In the genomic region with DNA sequence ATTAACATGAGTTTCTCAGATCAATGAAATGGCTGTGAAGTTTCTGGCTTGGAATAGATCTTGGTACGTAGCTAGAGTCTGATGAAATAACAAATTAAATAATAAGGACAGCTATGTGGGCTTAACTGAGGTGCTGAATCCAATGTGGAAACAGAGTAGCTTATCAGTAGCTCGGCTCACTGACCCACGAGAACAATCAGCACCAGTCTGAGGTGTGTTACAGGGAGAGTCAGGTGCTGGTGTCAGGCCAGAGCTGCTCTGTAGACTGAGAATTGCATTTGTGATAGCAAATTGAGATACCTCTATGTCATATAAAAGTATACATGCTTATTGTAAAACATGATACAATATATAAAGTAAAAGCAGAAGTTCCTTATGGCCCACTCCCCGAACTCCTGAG, we compare ENCODE assay signal across 20 cellular contexts. TPM values are rescaled to one million over a fixed set of nuclear protein-coding genes. Genes with fewer than 3 reads are reported as not detected.
DNase-seq lines count a peak whose midpoint lies in the region; ATAC-seq, FAIRE-seq and TF ChIP-seq lines count a peak whose summit lies in the region.
"Had no signal": no experiment of that assay in that cellular context is flagged by ENCODE, and none has a peak within 500 bp of the region (broad histone marks: within the 10 kb centered on the region; RNA-seq: fewer than 3 reads in every experiment).

No MANE protein-coding gene starts in this region.

- no peak overlapping the region for H2AFZ ChIP-seq in PC-3 (ENCODE audit: low read length)

- DNase-seq in PC-3 (no peak), endodermal cell (no peak), mucosa of descending colon (no peak), upper lobe of left lung (no peak), caudate nucleus (lab: John Stamatoyannopoulos, UW) (no peak), HTR-8/SVneo (ENCODE audit: insufficient read length, low spot score) (no peak)
- no peak for DNase-seq in activated T-helper 1 cell treated with anti-CD3 and anti-CD28 coated beads, Interleukin-12 subunit alpha, Interleukin-12 subunit beta, Interleukin-2, Interleukin-4 antibody, amounts not matched to agents 30 ng/mL and 10 ng/mL and 1 ng/mL, durations not matched to agents 14 hours and 24 hours and 36 hours (ENCODE audit: low spot score)
- DNase-seq: C1 segment of cervical spinal cord, H7, IMR-90, Karpas-422, MG63, NCI-H1048, NCI-H1436 treated with DMSO at 0.1 percent for 48 hours, NCI-H2029, NCI-H2171, NCI-H526 had no signal

- TF ChIP-seq EP300 in upper lobe of left lung (IDR thresholded peaks at IDR 0.05) = no peak

- H3K4me3 ChIP-seq in PC-3 (ENCODE audit: low read length) (no peak overlapping the region), endodermal cell (ENCODE audit: low read length) (peak overlapping the region; percentile 42), mucosa of descending colon (no peak overlapping the region), upper lobe of left lung (no peak overlapping the region)
- H3K4me3 ChIP-seq: MG63, SJSA1 had no signal

- no TSS peak for BruUV-seq in PC-3 (replicated peaks; lab: Mats Ljungman, UMichigan)

- CTCF ChIA-PET in PC-3 (lab: Charles Lee) = no interaction called here

- no peaks in the 10 kb centered on the region for H3K9me2 ChIP-seq in PC-3 (replicated peaks; ENCODE audit: low read length)

- H3K4me1 ChIP-seq in PC-3 (ENCODE audit: insufficient read depth, low read length) (peaks cover 24% of the 10 kb centered on the region), endodermal cell (ENCODE audit: control insufficient read depth, insufficient read depth, low read length) (peaks cover 14% of the 10 kb centered on the region), mucosa of descending colon (ENCODE audit: low read depth) (peaks cover 14% of the 10 kb centered on the region), upper lobe of left lung (peaks cover 0 to 18% (median 10%) of the 10 kb centered on the region in 4 donors)

- H4K20me1 ChIP-seq in PC-3 (ENCODE audit: low read length) = no peaks in the 10 kb centered on the region

- peaks cover 4% of the 10 kb centered on the region for H3F3A ChIP-seq in PC-3 (ENCODE audit: low read length, unreplicated experiment)

- intact Hi-C loops in PC-3 (cut with micrococcal nuclease) (no loop called here), mucosa of descending colon (cut with DNase I, micrococcal nuclease) (no loop called here)
- intact Hi-C loops in activated T-helper 1 cell treated with anti-CD3 and anti-CD28 coated beads, Interleukin-12 subunit alpha, Interleukin-12 subunit beta, Interleukin-2, Interleukin-4 antibody, amounts not matched to agents 30 ng/mL and 10 ng/mL and 1 ng/mL, durations not matched to agents 14 hours and 24 hours and 36 hours (cut with micrococcal nuclease) = no loop called here

- no peaks in the 10 kb centered on the region for H3K36me3 Mint-ChIP-seq in endodermal cell (ENCODE audit: low read depth)
- no peaks in the 10 kb centered on the region for H3K36me3 Mint-ChIP-seq in activated T-helper 1 cell treated with anti-CD3 and anti-CD28 coated beads, Interleukin-12 subunit alpha, Interleukin-12 subunit beta, Interleukin-2, Interleukin-4 antibody, amounts not matched to agents 30 ng/mL and 10 ng/mL and 1 ng/mL, durations not matched to agents 14 hours and 24 hours and 36 hours (ENCODE audit: low read depth)

- no peaks in the 10 kb centered on the region for H3K79me2 ChIP-seq in PC-3 (ENCODE audit: low read length)

- peak overlapping the region; percentile 57 for H3K27ac ChIP-seq in PC-3 (ENCODE audit: low read length)
- H3K27ac ChIP-seq in endodermal cell (ENCODE audit: low read depth, low read length) = no peak overlapping the region
- peak overlapping the region in 3 of 4 donors; percentile 45 to 68 (median 62) for H3K27ac ChIP-seq in upper lobe of left lung
- no peak overlapping the region for H3K27ac ChIP-seq in caudate nucleus (ENCODE audit: low read depth, low read length)
- H3K27ac ChIP-seq: SJSA1 had no signal

- no peaks in the 10 kb centered on the region for H3K9me3 Mint-ChIP-seq in endodermal cell
- peaks cover 14% of the 10 kb centered on the region for H3K9me3 Mint-ChIP-seq in activated T-helper 1 cell treated with anti-CD3 and anti-CD28 coated beads, Interleukin-12 subunit alpha, Interleukin-12 subunit beta, Interleukin-2, Interleukin-4 antibody, amounts not matched to agents 30 ng/mL and 10 ng/mL and 1 ng/mL, durations not matched to agents 14 hours and 24 hours and 36 hours

- H3K27me3 Mint-ChIP-seq in endodermal cell (ENCODE audit: insufficient read depth) = no peaks in the 10 kb centered on the region
- no peaks in the 10 kb centered on the region for H3K27me3 Mint-ChIP-seq in activated T-helper 1 cell treated with anti-CD3 and anti-CD28 coated beads, Interleukin-12 subunit alpha, Interleukin-12 subunit beta, Interleukin-2, Interleukin-4 antibody, amounts not matched to agents 30 ng/mL and 10 ng/mL and 1 ng/mL, durations not matched to agents 14 hours and 24 hours and 36 hours (ENCODE audit: insufficient read depth)

- no peak overlapping the region for H3K27ac Mint-ChIP-seq in endodermal cell
- no peak overlapping the region for H3K27ac Mint-ChIP-seq in activated T-helper 1 cell treated with anti-CD3 and anti-CD28 coated beads, Interleukin-12 subunit alpha, Interleukin-12 subunit beta, Interleukin-2, Interleukin-4 antibody, amounts not matched to agents 30 ng/mL and 10 ng/mL and 1 ng/mL, durations not matched to agents 14 hours and 24 hours and 36 hours

- H3K4me1 Mint-ChIP-seq in endodermal cell = peaks cover 24% of the 10 kb centered on the region
- no peaks in the 10 kb centered on the region for H3K4me1 Mint-ChIP-seq in activated T-helper 1 cell treated with anti-CD3 and anti-CD28 coated beads, Interleukin-12 subunit alpha, Interleukin-12 subunit beta, Interleukin-2, Interleukin-4 antibody, amounts not matched to agents 30 ng/mL and 10 ng/mL and 1 ng/mL, durations not matched to agents 14 hours and 24 hours and 36 hours (ENCODE audit: low read depth)

- no peaks in the 10 kb centered on the region for H3K9me3 ChIP-seq in PC-3 (ENCODE audit: low read length)
- no peaks in the 10 kb centered on the region for H3K9me3 ChIP-seq in endodermal cell (ENCODE audit: control insufficient read depth, low read length)
- no peaks in the 10 kb centered on the region for H3K9me3 ChIP-seq in mucosa of descending colon
- H3K9me3 ChIP-seq in upper lobe of left lung = peaks cover 0 to under 1% (median 0%) of the 10 kb centered on the region in 4 donors
- H3K9me3 ChIP-seq: MG63, SJSA1 had no signal

- H3K9ac ChIP-seq in PC-3 (ENCODE audit: low read length) = no peak overlapping the region
- H3K9ac ChIP-seq in endodermal cell (ENCODE audit: extremely low read depth, low read length, poor library complexity, severe bottlenecking) = no peak overlapping the region

- TF ChIP-seq POLR2A in upper lobe of left lung (IDR thresholded peaks at IDR 0.05) = no peak

- POLR2A ChIA-PET in PC-3 (lab: Charles Lee; ENCODE audit: unreplicated experiment) = no interaction called here

- H3K4me3 Mint-ChIP-seq in endodermal cell = no peak overlapping the region
- no peak overlapping the region for H3K4me3 Mint-ChIP-seq in activated T-helper 1 cell treated with anti-CD3 and anti-CD28 coated beads, Interleukin-12 subunit alpha, Interleukin-12 subunit beta, Interleukin-2, Interleukin-4 antibody, amounts not matched to agents 30 ng/mL and 10 ng/mL and 1 ng/mL, durations not matched to agents 14 hours and 24 hours and 36 hours

- no peak for ATAC-seq in PC-3
- ATAC-seq in mucosa of descending colon = peak; percentile 17
- no peak for ATAC-seq in upper lobe of left lung (ENCODE audit: low FRiP score in 2 of 2)
- ATAC-seq: Panc1 had no signal

- whole genome bisulfite sequencing in endodermal cell (ENCODE audit: insufficient coverage in 1 of 2, insufficient read length in 1 of 2), 2 experiments = 64 to 79% methylated on average over 3 to 4 of the region's 4 CpGs
- 58 to 73% methylated on average over 4 of the region's 4 CpGs for WGBS in upper lobe of left lung, 2 donors

- no peak for FAIRE-seq in HTR-8/SVneo (lab: Jason Lieb, UNC)
- FAIRE-seq: G401.6 had no signal

- TF ChIP-seq CTCF in PC-3 (conservative IDR thresholded peaks at IDR 0.05; ENCODE audit: low read depth, low read length) (no peak), endodermal cell (conservative IDR thresholded peaks at IDR 0.05) (no peak), mucosa of descending colon (IDR thresholded peaks at IDR 0.05) (no peak), upper lobe of left lung (IDR thresholded peaks at IDR 0.05) (no peak)

- H3K27me3 ChIP-seq in PC-3 (ENCODE audit: low read length) = no peaks in the 10 kb centered on the region
- no peaks in the 10 kb centered on the region for H3K27me3 ChIP-seq in endodermal cell (ENCODE audit: control insufficient read depth, insufficient read depth, low read length, poor library complexity, severe bottlenecking)
- no peaks in the 10 kb centered on the region for H3K27me3 ChIP-seq in upper lobe of left lung
- H3K27me3 ChIP-seq: MG63, SJSA1 had no signal

- H3K36me3 ChIP-seq in PC-3 (ENCODE audit: low read depth, low read length) (no peaks in the 10 kb centered on the region), endodermal cell (ENCODE audit: control insufficient read depth, insufficient read depth, low read length) (no peaks in the 10 kb centered on the region), mucosa of descending colon (ENCODE audit: low read depth) (no peaks in the 10 kb centered on the region), upper lobe of left lung (no peaks in the 10 kb centered on the region)
- H3K36me3 ChIP-seq: MG63, SJSA1 had no signal

- peak overlapping the region; percentile 20; the same call in 1 of the 2 replicates for H3K4me2 ChIP-seq in PC-3 (ENCODE audit: low read length)

RNA-seq across cellular contexts. Expression of gene CCL28, which starts 21.2 kb away (rescaled TPM):
- total RNA-seq in PC-3 (2014; rRNA removed) (8.1 and 8.5 TPM in 2 replicates), endodermal cell (1 to 10 TPM in 1 of 2 donors, not detected in 1; 1.7 TPM), mucosa of descending colon (100 to 1,000 TPM in 1 of 3 donors, 10 to 100 TPM in 2; 44.1 to 108 (median 91.1) TPM), upper lobe of left lung (1 to 10 TPM; 1.1 to 9.4 (median 6.0) TPM)
- not detected for polyA plus RNA-seq in endodermal cell (2013, experiment 1 of 2)
- not detected for polyA plus RNA-seq in endodermal cell (2013, experiment 2 of 2)
- 7.5 and 7.8 TPM in 2 replicates for total RNA-seq in activated T-helper 1 cell treated with anti-CD3 and anti-CD28 coated beads, Interleukin-12 subunit alpha, Interleukin-12 subunit beta, Interleukin-2, Interleukin-4 antibody, amounts not matched to agents 30 ng/mL and 10 ng/mL and 1 ng/mL, durations not matched to agents 14 hours and 24 hours and 36 hours
- total RNA-seq: H7 had no signal

RNA-seq across cellular contexts. Expression of gene TMEM267, which starts 50.3 kb away (rescaled TPM):
- total RNA-seq in PC-3 (2014; rRNA removed) (10.0 and 16.1 TPM in 2 replicates), endodermal cell (1 to 10 TPM; 8.3 to 8.9 TPM), mucosa of descending colon (10 to 100 TPM in 2 of 3 donors, 1 to 10 TPM in 1; 8.2 to 10.7 (median 10.6) TPM), upper lobe of left lung (10 to 100 TPM in 4 of 6 donors, 1 to 10 TPM in 2; 3.6 to 27.2 (median 12.3) TPM)
- polyA plus RNA-seq in endodermal cell (2013, experiment 1 of 2) = 10.7 TPM
- 10.1 TPM for polyA plus RNA-seq in endodermal cell (2013, experiment 2 of 2)
- total RNA-seq in activated T-helper 1 cell treated with anti-CD3 and anti-CD28 coated beads, Interleukin-12 subunit alpha, Interleukin-12 subunit beta, Interleukin-2, Interleukin-4 antibody, amounts not matched to agents 30 ng/mL and 10 ng/mL and 1 ng/mL, durations not matched to agents 14 hours and 24 hours and 36 hours = 23.0 and 26.5 TPM in 2 replicates

Comparison
In these comparisons a context has a peak if more than half of its experiments do, and no peak if none do; other contexts are left out.
1. H3K27ac ChIP-seq: peak in PC-3 (single experiment) and upper lobe of left lung (3 of 4); none in endodermal cell (single experiment) and caudate nucleus (single experiment).